In genomic region chr13:68026077-68026476, GRCh38 we compare ENCODE assay signal across 17 cellular contexts.
"Had no signal": no experiment of that assay in that cellular context is flagged by ENCODE, and none has a peak within 500 bp of the region (broad histone marks: within the 10 kb centered on the region; RNA-seq: fewer than 3 reads in every experiment).

No MANE protein-coding gene starts in this region.

- H3K9me3 ChIP-seq: ascending aorta, neutrophil, pancreas had no signal

- H3K27ac Mint-ChIP-seq: activated CD4-positive, alpha-beta T cell treated with anti-CD3 and anti-CD28 coated beads for 36 hours; activated naive CD4-positive, alpha-beta T cell treated with anti-CD3 and anti-CD28 coated beads, Interleukin-2, amount 50 U/mL, for 24 hours; natural killer cell; stimulated activated naive B cell treated with anti-CD40 and anti-IgM and Interleukin-4, amounts not matched to agents 10 μg/mL and 1 μg/mL and 100 μg/mL, for 72 hours; T-helper 2 cell treated with Interferon-gamma antibody and Interleukin-4, amounts not matched to agents 5 μg/mL and 100 μg/mL, for 36 hours; WTC11 had no signal

- H3K4me1 ChIP-seq: ascending aorta, pancreas had no signal

- ATAC-seq: activated CD4-positive, alpha-beta T cell treated with anti-CD3 and anti-CD28 coated beads for 36 hours; natural killer cell; pancreas; stimulated activated naive B cell treated with anti-CD40 and anti-IgM and Interleukin-4, amounts not matched to agents 10 μg/mL and 1 μg/mL and 100 μg/mL, for 72 hours; WTC11 had no signal

- H3K36me3 Mint-ChIP-seq: activated naive CD4-positive, alpha-beta T cell treated with anti-CD3 and anti-CD28 coated beads, Interleukin-2, amount 50 U/mL, for 24 hours; stimulated activated naive B cell treated with anti-CD40 and anti-IgM and Interleukin-4, amounts not matched to agents 10 μg/mL and 1 μg/mL and 100 μg/mL, for 72 hours had no signal

- H3K4me1 Mint-ChIP-seq: activated CD4-positive, alpha-beta T cell treated with anti-CD3 and anti-CD28 coated beads for 36 hours; activated naive CD4-positive, alpha-beta T cell treated with anti-CD3 and anti-CD28 coated beads, Interleukin-2, amount 50 U/mL, for 24 hours; natural killer cell; stimulated activated naive B cell treated with anti-CD40 and anti-IgM and Interleukin-4, amounts not matched to agents 10 μg/mL and 1 μg/mL and 100 μg/mL, for 72 hours had no signal

- H3K27me3 Mint-ChIP-seq: activated CD4-positive, alpha-beta T cell treated with anti-CD3 and anti-CD28 coated beads for 36 hours; activated naive CD4-positive, alpha-beta T cell treated with anti-CD3 and anti-CD28 coated beads, Interleukin-2, amount 50 U/mL, for 24 hours; stimulated activated naive B cell treated with anti-CD40 and anti-IgM and Interleukin-4, amounts not matched to agents 10 μg/mL and 1 μg/mL and 100 μg/mL, for 72 hours had no signal

- H3K4me3 ChIP-seq: ascending aorta, pancreas had no signal

- H3K36me3 ChIP-seq: ascending aorta, neutrophil, pancreas had no signal

- H3K4me3 Mint-ChIP-seq: activated CD4-positive, alpha-beta T cell treated with anti-CD3 and anti-CD28 coated beads for 36 hours; activated naive CD4-positive, alpha-beta T cell treated with anti-CD3 and anti-CD28 coated beads, Interleukin-2, amount 50 U/mL, for 24 hours; natural killer cell; stimulated activated naive B cell treated with anti-CD40 and anti-IgM and Interleukin-4, amounts not matched to agents 10 μg/mL and 1 μg/mL and 100 μg/mL, for 72 hours; T-helper 2 cell treated with Interferon-gamma antibody and Interleukin-4, amounts not matched to agents 5 μg/mL and 100 μg/mL, for 36 hours; WTC11 had no signal

- H3K27me3 ChIP-seq: ascending aorta, neutrophil, pancreas had no signal

- H3K27ac ChIP-seq: ascending aorta, neutrophil, pancreas had no signal

- DNase-seq: activated CD4-positive, alpha-beta T cell treated with anti-CD3 and anti-CD28 coated beads for 36 hours; activated CD4-positive, alpha-beta T cell treated with anti-CD3 and anti-CD28 coated beads, Interleukin-2, amount 50 U/mL, for 48 hours; activated gamma-delta T cell; cerebellar nuclear complex; cortex of kidney; effector CD4-positive, alpha-beta T cell; head of caudate nucleus; kidney; mesenchymal stem cell; natural killer cell; pancreas; stimulated activated naive B cell treated with anti-CD40 and anti-IgM and Interleukin-4, amounts not matched to agents 10 μg/mL and 1 μg/mL and 100 μg/mL, for 72 hours had no signal
